In genomic region chr10:48938990-48939536, GRCh38 we compare ENCODE assay signal across 26 cellular contexts. TPM values are rescaled to one million over a fixed set of nuclear protein-coding genes. Genes with fewer than 3 reads are reported as not detected.
"Had no signal": no experiment of that assay in that cellular context is flagged by ENCODE, and none has a peak within 500 bp of the region (broad histone marks: within the 10 kb centered on the region; RNA-seq: fewer than 3 reads in every experiment).

No MANE protein-coding gene starts in this region.

- H3K4me1 ChIP-seq: esophagus squamous epithelium, gastroesophageal sphincter, left ventricle myocardium inferior, lower lobe of right lung, parathyroid adenoma, prostate gland, right lobe of liver, stomach, transverse colon had no signal

- H3K4me3 ChIP-seq: esophagus squamous epithelium, gastroesophageal sphincter, left ventricle myocardium inferior, lower lobe of right lung, prostate gland, right lobe of liver, stomach, thoracic aorta, transverse colon had no signal

- H3K9ac ChIP-seq: parathyroid adenoma had no signal

- H3K27me3 ChIP-seq: gastroesophageal sphincter, right lobe of liver, stomach, transverse colon had no signal

- DNase-seq: effector memory CD8-positive, alpha-beta T cell; esophagus squamous epithelium; foreskin fibroblast; glutamatergic neuron; immature natural killer cell; kidney; left cardiac atrium; left ventricle myocardium inferior; lower lobe of right lung; midbrain; occipital lobe; right lobe of liver; stimulated activated CD4-positive, alpha-beta T cell treated with anti-CD3 and anti-CD28 coated beads, Interleukin-4, amount 100 ng/mL, for 1 hour; stimulated activated CD8-positive, alpha-beta memory T cell treated with anti-CD3 and anti-CD28 coated beads, Interleukin-4, amount 100 ng/mL, for 48 hours; stimulated activated naive CD4-positive, alpha-beta T cell; stomach; substantia nigra; transverse colon had no signal

- H3K27ac ChIP-seq: esophagus squamous epithelium, gastroesophageal sphincter, left ventricle myocardium inferior, lower lobe of right lung, parathyroid adenoma, prostate gland, right lobe of liver, stomach, thoracic aorta, transverse colon had no signal

- H3K27ac Mint-ChIP-seq: effector memory CD8-positive, alpha-beta T cell; immature natural killer cell had no signal

- H3K4me3 Mint-ChIP-seq: effector memory CD8-positive, alpha-beta T cell; immature natural killer cell; memory B cell; nephron had no signal

- H3K79me2 ChIP-seq: parathyroid adenoma had no signal

- H3K27me3 Mint-ChIP-seq: memory B cell had no signal

- H3K9me3 Mint-ChIP-seq: effector memory CD8-positive, alpha-beta T cell; immature natural killer cell; memory B cell; nephron had no signal

- H2AFZ ChIP-seq: parathyroid adenoma had no signal

- ATAC-seq: effector memory CD8-positive, alpha-beta T cell; gastroesophageal sphincter; left cardiac atrium; lower lobe of right lung; right lobe of liver had no signal

- H3K36me3 Mint-ChIP-seq: immature natural killer cell had no signal

- H3K4me1 Mint-ChIP-seq: immature natural killer cell had no signal

- H3K9me3 ChIP-seq: esophagus squamous epithelium, gastroesophageal sphincter, left ventricle myocardium inferior, lower lobe of right lung, prostate gland, right lobe of liver, stomach, thoracic aorta, transverse colon had no signal

RNA-seq across cellular contexts. Expression of gene LRRC18, which starts 0.6 kb away (rescaled TPM):
- total RNA-seq: epithelial cell of proximal tubule, gastroesophageal sphincter, kidney, left cardiac atrium, left ventricle myocardium inferior, occipital lobe, renal cortical epithelial cell, right lobe of liver, thoracic aorta, transverse colon had no signal
- polyA plus RNA-seq: immature natural killer cell had no signal
